1 cellular context compared by ENCODE assay signal in genomic region chr14:21086908-21087293, GRCh38.
TF ChIP-seq lines count a peak whose summit lies in the region.

No MANE protein-coding gene starts in this region.

TF ChIP-seq in IMR-90, 13 proteins besides CTCF, POLR2A, EP300 and RAD21:
- TF ChIP-seq SMC3 (IDR thresholded peaks at IDR 0.05; ENCODE audit: low read depth, low read length) (no peak), RCOR1 (IDR thresholded peaks at IDR 0.05; ENCODE audit: insufficient replicate concordance, low read length) (no peak)
